In the genomic region with DNA sequence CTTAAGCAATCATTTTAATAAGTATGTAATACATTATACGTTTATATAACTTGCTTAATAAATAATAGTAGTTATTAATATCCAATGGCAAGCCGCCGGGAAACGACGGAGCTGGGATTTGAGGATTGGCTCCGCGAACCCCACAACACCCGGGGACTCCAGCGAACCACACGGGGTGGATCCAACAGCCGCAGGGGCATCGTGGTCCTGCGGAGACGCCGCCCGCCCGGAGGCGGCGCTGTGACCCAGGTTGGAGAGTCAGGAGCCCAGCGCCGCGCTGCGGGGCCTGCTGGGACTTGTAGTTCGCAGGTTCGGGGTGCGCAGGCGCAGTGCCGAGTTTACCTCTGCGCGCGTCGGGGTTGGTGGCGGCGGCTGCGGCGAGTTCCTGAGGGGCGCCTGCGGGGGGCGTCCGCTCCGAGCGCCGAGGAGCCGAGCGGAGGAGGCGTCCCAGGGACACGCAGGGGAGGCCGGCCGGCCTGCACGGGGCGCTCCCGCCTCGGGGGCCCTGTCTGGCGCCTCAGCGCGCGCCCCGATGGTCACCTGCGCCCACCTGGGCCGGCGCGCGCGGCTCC, we compare ENCODE assay signal across 8 cellular contexts. TPM values are rescaled to one million over a fixed set of nuclear protein-coding genes. Genes with fewer than 3 reads are reported as not detected.
A peak's percentile ranks its signal among the peaks of the same experiment; 100 is the strongest.
DNase-seq lines count a peak whose midpoint lies in the region; TF ChIP-seq lines count a peak whose summit lies in the region.

A gene (plus strand): TSS at position 329 of the 572 bp plus-strand sequence. CDS start 204 bp downstream, at position 533.

- peak within 1 kb of the TSS; percentile 75 for H3K4me3 ChIP-seq in GM08714 (ENCODE audit: low read length)

- H3K4me1 Mint-ChIP-seq in HFFc6 (ENCODE audit: low read depth), result no peaks in the 10 kb centered on the region

- DNase-seq in HFFc6 (peak; percentile 90), NAMALWA (ENCODE audit: low spot score) (peak; percentile 97), SK-MEL-5 (ENCODE audit: low read depth, low spot score) (peak; percentile 91), glomerular visceral epithelial cell (ENCODE audit: extremely low spot score) (peak; percentile 97), occipital lobe (lab: John Stamatoyannopoulos, UW) (peak; percentile 85)
- peak; percentile 99 for DNase-seq in activated naive CD4-positive, alpha-beta T cell treated with anti-CD3 and anti-CD28 coated beads, Interleukin-2, amount 50 U/mL, for 16 hours

- H3K27ac ChIP-seq in temporal lobe (ENCODE audit: low read depth, low read length), result no peak within 1 kb of the TSS

- in situ Hi-C loops in SK-MEL-5 (cut with HindIII; ENCODE audit: low pct_unique_long_range_greater_than_20kb, low sequenced_read_pairs), result no loop called here

- peaks cover 2% of the 10 kb centered on the region for H3K27me3 Mint-ChIP-seq in HFFc6 (ENCODE audit: insufficient read depth)

- H3K9me3 Mint-ChIP-seq in HFFc6, result no peaks in the 10 kb centered on the region; the same call in none of the 2 replicates

- H3K27ac Mint-ChIP-seq in HFFc6, result no peak within 1 kb of the TSS

- peak within 1 kb of the TSS; percentile 88 for H3K4me3 Mint-ChIP-seq in HFFc6

- H3K36me3 Mint-ChIP-seq in HFFc6 (ENCODE audit: low read depth), result peaks cover 11% of the 10 kb centered on the region

- peak; percentile 95 for TF ChIP-seq CTCF in HFFc6 (IDR thresholded peaks at IDR 0.05)

RNA-seq across cellular contexts. Expression of the gene that starts here (rescaled TPM):
- 1 to 10 TPM; 1.6 to 2.4 (median 2.2) TPM for total RNA-seq in HFFc6 (2021; fragmentation: NEBNext Ultra II Directional; extraction: Animal tissue kit (Norgen Biotek cat#: 25700))
- 0.92 and 1.9 TPM in 2 replicates for total RNA-seq in SK-MEL-5 (2014; rRNA removed; shearing (Covaris generic))
- polyA plus RNA-seq in SK-MEL-5 (2015; cell fraction: cytosol; rRNA removed), result 0.30 and 1.1 TPM in 2 replicates
- 1.4 and 1.7 TPM in 2 replicates for polyA plus RNA-seq in SK-MEL-5 (2015; cell fraction: nucleus; rRNA removed)
- total RNA-seq in occipital lobe (17.5 TPM), temporal lobe (13.0 TPM)
